6 cellular contexts compared by ENCODE assay signal in genomic region chr22:50785289-50785688, GRCh38. TPM values are rescaled to one million over a fixed set of nuclear protein-coding genes. Genes with fewer than 3 reads are reported as not detected.
"Had no signal": no experiment of that assay in that cellular context is flagged by ENCODE, and none has a peak within 500 bp of the region (broad histone marks: within the 10 kb centered on the region; RNA-seq: fewer than 3 reads in every experiment).

No MANE protein-coding gene starts in this region.

RNA-seq across cellular contexts. Expression of gene ACR, which starts 47.3 kb away (rescaled TPM):
- total RNA-seq: activated CD4-positive, alpha-beta memory T cell treated with anti-CD3 and anti-CD28 coated beads for 36 hours; activated T-helper 17 cell treated with anti-CD3 and anti-CD28 coated beads, Interleukin-2, amount 50 U/mL, for 72 hours; epithelial cell of proximal tubule; fibroblast of lung; foreskin keratinocyte; hepatocyte had no signal
- polyA plus RNA-seq: fibroblast of lung, foreskin keratinocyte, hepatocyte had no signal
